In the genomic region with DNA sequence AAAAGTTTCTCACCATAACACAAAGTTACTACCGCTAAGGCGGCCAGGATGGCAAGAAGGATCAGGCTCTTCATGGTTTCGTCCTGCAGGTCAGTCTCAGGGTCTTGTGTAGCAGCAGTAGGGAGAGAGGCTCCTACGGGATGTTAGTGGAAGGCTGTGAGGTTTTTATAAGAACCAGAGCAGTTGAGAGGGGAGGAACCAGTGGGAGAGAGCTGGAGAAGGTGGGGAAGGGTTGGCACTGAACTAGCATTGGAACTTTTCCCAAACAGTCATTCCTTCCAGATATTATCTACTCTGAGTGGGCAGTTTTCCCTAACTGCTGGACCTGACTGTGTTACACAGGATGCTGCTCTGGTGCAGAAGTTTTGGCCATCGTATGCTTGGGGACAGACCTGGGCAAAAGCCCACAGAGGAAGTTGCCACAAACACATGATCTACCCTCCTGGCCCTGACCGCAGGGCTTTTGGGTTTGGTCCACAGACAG, we compare ENCODE assay signal across 9 cellular contexts. TPM values are rescaled to one million over a fixed set of nuclear protein-coding genes. Genes with fewer than 3 reads are reported as not detected.
A peak's percentile ranks its signal among the peaks of the same experiment; 100 is the strongest.
DNase-seq lines count a peak whose midpoint lies in the region; ATAC-seq and TF ChIP-seq lines count a peak whose summit lies in the region.
"Had no signal": no experiment of that assay in that cellular context is flagged by ENCODE, and none has a peak within 500 bp of the region (broad histone marks: within the 10 kb centered on the region; RNA-seq: fewer than 3 reads in every experiment).

A gene (minus strand): TSS at position 137 of the 484 bp plus-strand sequence. CDS start 63 bp downstream, at position 74.

- peaks cover 22 to 33% (median 27%) of the 10 kb centered on the region in 3 donors for H3K4me1 Mint-ChIP-seq in CD8-positive, alpha-beta memory T cell
- H3K4me1 Mint-ChIP-seq in glutamatergic neuron (ENCODE audit: low read depth, unreplicated experiment) = peaks cover 12% of the 10 kb centered on the region

- no peak for TF ChIP-seq RAD21 in SK-N-SH (IDR thresholded peaks at IDR 0.05; ENCODE audit: low read length)

- no peaks in the 10 kb centered on the region for H3K9me3 ChIP-seq in CD8-positive, alpha-beta memory T cell (ENCODE audit: low read length)
- no peaks in the 10 kb centered on the region for H3K9me3 ChIP-seq in SK-N-SH
- no peaks in the 10 kb centered on the region for H3K9me3 ChIP-seq in psoas muscle

- DNase-seq in CD8-positive, alpha-beta memory T cell = no peak
- DNase-seq in SK-N-SH (no peak), fibroblast of the conjunctiva (ENCODE audit: low read depth) (peak; percentile 76), psoas muscle (peak; percentile 54 to 67), glutamatergic neuron (no peak)
- DNase-seq in stimulated activated CD8-positive, alpha-beta memory T cell treated with anti-CD3 and anti-CD28 coated beads, Interleukin-4, amount 100 ng/mL, for 48 hours = no peak
- DNase-seq: NCI-H526 had no signal

- peak within 1 kb of the TSS; percentile 77 for H3K4me2 ChIP-seq in SK-N-SH

- no peaks in the 10 kb centered on the region for H3F3A ChIP-seq in SK-N-SH (replicated peaks; ENCODE audit: insufficient read depth)

- no peaks in the 10 kb centered on the region for H4K20me1 ChIP-seq in SK-N-SH (ENCODE audit: insufficient read depth)

- no peaks in the 10 kb centered on the region for H3K9me3 Mint-ChIP-seq in CD8-positive, alpha-beta memory T cell
- H3K9me3 Mint-ChIP-seq in glutamatergic neuron (ENCODE audit: unreplicated experiment) = no peaks in the 10 kb centered on the region

- H3K27ac ChIP-seq in CD8-positive, alpha-beta memory T cell (ENCODE audit: low read depth, low read length) = no peak within 1 kb of the TSS
- peak within 1 kb of the TSS; percentile 69 to 75 for H3K27ac ChIP-seq in SK-N-SH (ENCODE audit: low read depth in 2 of 2, low read length in 1 of 2)
- peak within 1 kb of the TSS; percentile 57 for H3K27ac ChIP-seq in psoas muscle

- POLR2A ChIA-PET in CD8-positive, alpha-beta memory T cell (lab: Charles Lee) = no interaction called here
- POLR2A ChIA-PET in SK-N-SH (lab: Yijun Ruan, JAX) = no interaction called here

- H3K27me3 Mint-ChIP-seq in CD8-positive, alpha-beta memory T cell = peaks cover 15 to 30% of the 10 kb centered on the region in 2 donors
- no peaks in the 10 kb centered on the region for H3K27me3 Mint-ChIP-seq in glutamatergic neuron (ENCODE audit: unreplicated experiment)

- H3K36me3 ChIP-seq in CD8-positive, alpha-beta memory T cell (ENCODE audit: insufficient read depth, low read length) = no peaks in the 10 kb centered on the region
- peaks cover 0 to 11% of the 10 kb centered on the region in 2 experiments for H3K36me3 ChIP-seq in SK-N-SH (replicated peaks in 1 of 2; ENCODE audit: control insufficient read depth in 1 of 2, insufficient read depth in 2 of 2, low read length in 1 of 2)
- H3K36me3 ChIP-seq in psoas muscle (ENCODE audit: insufficient read depth in 1 of 2, low read depth in 1 of 2) = no peaks in the 10 kb centered on the region

- H3K9me2 ChIP-seq in SK-N-SH = no peaks in the 10 kb centered on the region

- no peaks in the 10 kb centered on the region for H3K27me3 ChIP-seq in CD8-positive, alpha-beta memory T cell (ENCODE audit: insufficient read depth, low read length, poor library complexity, severe bottlenecking)
- H3K27me3 ChIP-seq in SK-N-SH (ENCODE audit: insufficient read depth) (no peaks in the 10 kb centered on the region), psoas muscle (ENCODE audit: insufficient read depth in 3 of 3, low read length in 2 of 3) (no peaks in the 10 kb centered on the region)

- H3K4me3 ChIP-seq in CD8-positive, alpha-beta memory T cell (ENCODE audit: low read length) = no peak within 1 kb of the TSS
- H3K4me3 ChIP-seq in SK-N-SH (ENCODE audit: low read depth in 2 of 2, low read length in 1 of 2) (peak within 1 kb of the TSS; percentile 45 to 55; a peak in 3 of 4 replicates), psoas muscle (peak within 1 kb of the TSS; percentile 52)

- H2AFZ ChIP-seq in SK-N-SH (ENCODE audit: low read depth) = peak within 1 kb of the TSS; percentile 70

- no peaks in the 10 kb centered on the region for H3K79me2 ChIP-seq in SK-N-SH (ENCODE audit: insufficient read depth)

- CTCF ChIA-PET in CD8-positive, alpha-beta memory T cell (lab: Charles Lee) = no interaction called here
- CTCF ChIA-PET in SK-N-SH (lab: Yijun Ruan, JAX) = no interaction called here

- WGBS in SK-N-SH (ENCODE audit: low lambda C conversion rate) = 31% methylated on average over 6 of the region's 6 CpGs
- 9 to 30% (median 16%) methylated on average over 6 of the region's 6 CpGs for WGBS in psoas muscle, 3 donors

- intact Hi-C loops in psoas muscle (cut with DNase I) = no loop called here

- peak within 1 kb of the TSS; percentile 51; the same call in 1 of the 2 replicates for H3K9ac ChIP-seq in SK-N-SH

- ATAC-seq in psoas muscle (peak; percentile 48 to 80 (median 75)), HG02763 (IDR thresholded peaks at IDR 0.05; ENCODE audit: unreplicated experiment) (no peak), HG03045 (IDR thresholded peaks at IDR 0.05; ENCODE audit: unreplicated experiment) (no peak)

- H3K4me1 ChIP-seq in CD8-positive, alpha-beta memory T cell (ENCODE audit: insufficient read depth, low read length) = peaks cover 23% of the 10 kb centered on the region
- H3K4me1 ChIP-seq in SK-N-SH (ENCODE audit: control insufficient read depth in 1 of 2, insufficient read depth in 2 of 2, low read depth in 1 of 2, low read length in 1 of 2) (peaks cover 9 to 11% of the 10 kb centered on the region in 2 experiments; a peak in 3 of 4 replicates), psoas muscle (peaks cover 5% of the 10 kb centered on the region)

- no peaks in the 10 kb centered on the region for H3K36me3 Mint-ChIP-seq in CD8-positive, alpha-beta memory T cell
- no peaks in the 10 kb centered on the region for H3K36me3 Mint-ChIP-seq in glutamatergic neuron (ENCODE audit: unreplicated experiment)

- no peak for TF ChIP-seq CTCF in SK-N-SH (IDR thresholded peaks at IDR 0.05)
- TF ChIP-seq CTCF in psoas muscle (IDR thresholded peaks at IDR 0.05) = no peak
- TF ChIP-seq CTCF in glutamatergic neuron (IDR thresholded peaks at IDR 0.05; ENCODE audit: partially characterized antibody, unreplicated experiment) = no peak

- H3K27ac Mint-ChIP-seq in CD8-positive, alpha-beta memory T cell = peak within 1 kb of the TSS in 5 of 8 donors; percentile 15 to 81 (median 62)
- no peak within 1 kb of the TSS for H3K27ac Mint-ChIP-seq in glutamatergic neuron (ENCODE audit: unreplicated experiment)

- TF ChIP-seq EP300 in SK-N-SH (IDR thresholded peaks at IDR 0.05; ENCODE audit: borderline replicate concordance in 1 of 2, low read depth in 1 of 2, low read length in 1 of 2) = peak in 1 of 2 experiments; percentile 62; a peak in 1 of 4 replicates

- peak within 1 kb of the TSS; percentile 2 to 71 (median 55) for H3K4me3 Mint-ChIP-seq in CD8-positive, alpha-beta memory T cell
- no peak within 1 kb of the TSS for H3K4me3 Mint-ChIP-seq in glutamatergic neuron (ENCODE audit: unreplicated experiment)

TF ChIP-seq in SK-N-SH, 30 proteins besides CTCF, POLR2A, EP300 and RAD21 (continues in another document):
- no peak for TF ChIP-seq GABPA (IDR thresholded peaks at IDR 0.05; ENCODE audit: low read depth)
- no peak for TF ChIP-seq TEAD4 (IDR thresholded peaks at IDR 0.05; ENCODE audit: borderline replicate concordance, insufficient read depth)
- TF ChIP-seq FOXM1 (IDR thresholded peaks at IDR 0.05; ENCODE audit: low read depth) = no peak
- no peak for TF ChIP-seq MXI1 (IDR thresholded peaks at IDR 0.05; ENCODE audit: low read depth, low read length)
- TF ChIP-seq, protein P1, sequence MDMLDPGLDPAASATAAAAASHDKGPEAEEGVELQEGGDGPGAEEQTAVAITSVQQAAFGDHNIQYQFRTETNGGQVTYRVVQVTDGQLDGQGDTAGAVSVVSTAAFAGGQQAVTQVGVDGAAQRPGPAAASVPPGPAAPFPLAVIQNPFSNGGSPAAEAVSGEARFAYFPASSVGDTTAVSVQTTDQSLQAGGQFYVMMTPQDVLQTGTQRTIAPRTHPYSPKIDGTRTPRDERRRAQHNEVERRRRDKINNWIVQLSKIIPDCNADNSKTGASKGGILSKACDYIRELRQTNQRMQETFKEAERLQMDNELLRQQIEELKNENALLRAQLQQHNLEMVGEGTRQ (IDR thresholded peaks at IDR 0.05; ENCODE audit: borderline replicate concordance, low read depth, low read length) = no peak
- TF ChIP-seq RFX5 (IDR thresholded peaks at IDR 0.05; ENCODE audit: low read length) = no peak
- TF ChIP-seq SMC3 (IDR thresholded peaks at IDR 0.05; ENCODE audit: low read depth, low read length) = no peak
- TF ChIP-seq, protein P2, sequence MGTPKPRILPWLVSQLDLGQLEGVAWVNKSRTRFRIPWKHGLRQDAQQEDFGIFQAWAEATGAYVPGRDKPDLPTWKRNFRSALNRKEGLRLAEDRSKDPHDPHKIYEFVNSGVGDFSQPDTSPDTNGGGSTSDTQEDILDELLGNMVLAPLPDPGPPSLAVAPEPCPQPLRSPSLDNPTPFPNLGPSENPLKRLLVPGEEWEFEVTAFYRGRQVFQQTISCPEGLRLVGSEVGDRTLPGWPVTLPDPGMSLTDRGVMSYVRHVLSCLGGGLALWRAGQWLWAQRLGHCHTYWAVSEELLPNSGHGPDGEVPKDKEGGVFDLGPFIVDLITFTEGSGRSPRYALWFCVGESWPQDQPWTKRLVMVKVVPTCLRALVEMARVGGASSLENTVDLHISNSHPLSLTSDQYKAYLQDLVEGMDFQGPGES (IDR thresholded peaks at IDR 0.05; ENCODE audit: low read depth, low read length) = no peak
- TF ChIP-seq RCOR1 (IDR thresholded peaks at IDR 0.05; ENCODE audit: low read length) = no peak
- TF ChIP-seq RXRA (IDR thresholded peaks at IDR 0.05; ENCODE audit: borderline replicate concordance, low read depth) = no peak
- 0 out of 2 replicates have a peak, but pooled peaks have one; percentile 13 for TF ChIP-seq SIN3A (IDR thresholded peaks at IDR 0.05; ENCODE audit: borderline replicate concordance, low read depth, low read length)
- peak; percentile 58 for TF ChIP-seq TCF12 (IDR thresholded peaks at IDR 0.05)
- TF ChIP-seq, protein P3, sequence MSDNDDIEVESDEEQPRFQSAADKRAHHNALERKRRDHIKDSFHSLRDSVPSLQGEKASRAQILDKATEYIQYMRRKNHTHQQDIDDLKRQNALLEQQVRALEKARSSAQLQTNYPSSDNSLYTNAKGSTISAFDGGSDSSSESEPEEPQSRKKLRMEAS (IDR thresholded peaks at IDR 0.05; ENCODE audit: low read depth) = peak; percentile 32; the same call in 1 of the 2 replicates
- peak; percentile 54; the same call in 1 of the 2 replicates for TF ChIP-seq POLR2AphosphoS5 (IDR thresholded peaks at IDR 0.05; ENCODE audit: low read depth, low read length)

RNA-seq across cellular contexts. Expression of the gene that starts here (rescaled TPM):
- total RNA-seq in CD8-positive, alpha-beta memory T cell = not detected
- not detected for polyA plus RNA-seq in CD8-positive, alpha-beta memory T cell
- polyA plus RNA-seq in SK-N-SH (2012; rRNA removed) (76.2 and 109 TPM in 2 replicates), psoas muscle (10 to 100 TPM; 57.3 to 83.5 (median 57.5) TPM)
- 103 and 113 TPM in 2 replicates for polyA plus RNA-seq in SK-N-SH (2012; cell fraction: cytosol; rRNA removed)
- polyA plus RNA-seq in SK-N-SH (2012; cell fraction: nucleus; rRNA removed) = 41.9 and 53.5 TPM in 2 replicates
- total RNA-seq in psoas muscle (100 to 1,000 TPM in 1 of 4 donors, 10 to 100 TPM in 3; 60.2 to 159 (median 82.0) TPM), glutamatergic neuron (ENCODE audit: unreplicated experiment) (not detected)

Comparison
In these comparisons a context has a peak if more than half of its experiments do, and no peak if none do; other contexts are left out.
1. RNA of the gene that starts here (total RNA-seq): 60.2 to 159 TPM in psoas muscle; not detected in CD8-positive, alpha-beta memory T cell and not detected in glutamatergic neuron (single experiment); every median in the first group is over 10 times any median in the second.
2. RNA of the gene that starts here (polyA plus RNA-seq): 41.9 to 113 TPM in SK-N-SH and 57.3 to 83.5 TPM in psoas muscle; not detected in CD8-positive, alpha-beta memory T cell (single experiment); every median in the first group is over 10 times any median in the second.
3. DNase-seq: peak in fibroblast of the conjunctiva (single experiment) and psoas muscle (2 of 2); none in CD8-positive, alpha-beta memory T cell (0 of 5), SK-N-SH (single experiment), glutamatergic neuron (single experiment) and stimulated activated CD8-positive, alpha-beta memory T cell treated with anti-CD3 and anti-CD28 coated beads, Interleukin-4, amount 100 ng/mL, for 48 hours (single experiment).
4. ATAC-seq: peak in psoas muscle (4 of 4); none in HG02763 (single experiment) and HG03045 (single experiment).